In the genomic region with DNA sequence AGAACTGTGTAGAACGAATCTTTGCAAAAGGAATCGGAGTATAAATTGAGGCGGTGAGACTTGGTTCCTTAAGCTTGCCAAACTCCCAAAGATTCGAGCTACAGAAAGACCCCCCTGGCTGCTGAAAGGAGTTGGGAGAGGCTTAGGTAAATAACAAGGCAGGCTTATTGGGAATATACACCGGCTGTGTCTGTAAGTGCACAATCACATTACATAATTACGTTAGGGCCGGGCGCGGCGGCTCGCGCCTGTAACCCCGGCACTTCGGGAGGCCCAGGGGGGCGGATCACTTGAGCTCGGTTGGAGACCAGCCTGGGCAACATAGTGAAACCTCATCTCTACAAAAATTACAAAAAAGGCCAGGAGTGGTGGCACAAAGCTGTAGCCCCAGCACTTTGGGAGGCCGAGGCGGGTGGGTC, we compare ENCODE assay signal across 8 cellular contexts. TPM values are rescaled to one million over a fixed set of nuclear protein-coding genes. Genes with fewer than 3 reads are reported as not detected.
A peak's percentile ranks its signal among the peaks of the same experiment; 100 is the strongest.
DNase-seq lines count a peak whose midpoint lies in the region; ATAC-seq and TF ChIP-seq lines count a peak whose summit lies in the region.

No MANE protein-coding gene starts in this region.

- peak overlapping the region; percentile 82 for H3K4me3 ChIP-seq in endodermal cell (ENCODE audit: low read length)

- no peaks in the 10 kb centered on the region for H3K9me3 Mint-ChIP-seq in stimulated activated naive CD8-positive, alpha-beta T cell treated with anti-CD3 and anti-CD28 coated beads, Interleukin-15, Interleukin-2, amounts not matched to agents 100 ng/mL and 50 ng/mL, for 24 hours
- H3K9me3 Mint-ChIP-seq in endodermal cell (no peaks in the 10 kb centered on the region), neural crest cell (no peaks in the 10 kb centered on the region)

- H3K36me3 Mint-ChIP-seq in stimulated activated naive CD8-positive, alpha-beta T cell treated with anti-CD3 and anti-CD28 coated beads, Interleukin-15, Interleukin-2, amounts not matched to agents 100 ng/mL and 50 ng/mL, for 24 hours (ENCODE audit: low read depth): no peaks in the 10 kb centered on the region
- peaks cover 2% of the 10 kb centered on the region for H3K36me3 Mint-ChIP-seq in endodermal cell (ENCODE audit: low read depth)
- no peaks in the 10 kb centered on the region for H3K36me3 Mint-ChIP-seq in neural crest cell (ENCODE audit: low read depth)

- no peaks in the 10 kb centered on the region for H3K36me3 ChIP-seq in endodermal cell (ENCODE audit: control insufficient read depth, insufficient read depth, low read length)

- no peak overlapping the region for H3K27ac ChIP-seq in endodermal cell (ENCODE audit: low read depth, low read length)

- H3K4me3 Mint-ChIP-seq in stimulated activated naive CD8-positive, alpha-beta T cell treated with anti-CD3 and anti-CD28 coated beads, Interleukin-15, Interleukin-2, amounts not matched to agents 100 ng/mL and 50 ng/mL, for 24 hours: peak overlapping the region; percentile 82
- H3K4me3 Mint-ChIP-seq in endodermal cell: peak overlapping the region; percentile 57
- peak overlapping the region; percentile 85 for H3K4me3 Mint-ChIP-seq in neural crest cell

- no peak for ATAC-seq in stimulated activated naive CD8-positive, alpha-beta T cell treated with anti-CD3 and anti-CD28 coated beads, Interleukin-15, Interleukin-2, amounts not matched to agents 100 U/mL and 50 U/mL, for 24 hours
- ATAC-seq in GM21367 (IDR thresholded peaks at IDR 0.05; ENCODE audit: unreplicated experiment): no peak

- H3K27ac Mint-ChIP-seq in stimulated activated naive CD8-positive, alpha-beta T cell treated with anti-CD3 and anti-CD28 coated beads, Interleukin-15, Interleukin-2, amounts not matched to agents 100 ng/mL and 50 ng/mL, for 24 hours: peak overlapping the region; percentile 78
- peak overlapping the region; percentile 93 for H3K27ac Mint-ChIP-seq in endodermal cell
- H3K27ac Mint-ChIP-seq in neural crest cell (ENCODE audit: unreplicated experiment): no peak overlapping the region

- H3K9me3 ChIP-seq in endodermal cell (ENCODE audit: control insufficient read depth, low read length): no peaks in the 10 kb centered on the region

- no peak for DNase-seq in stimulated activated naive CD8-positive, alpha-beta T cell treated with anti-CD3 and anti-CD28 coated beads, Interleukin-15, Interleukin-2, amounts not matched to agents 100 U/mL and 50 U/mL, for 24 hours
- DNase-seq in RPMI7951 (ENCODE audit: low read depth): peak; percentile 43
- DNase-seq in endodermal cell: no peak
- DNase-seq in neural crest cell (ENCODE audit: low read depth, low spot score): no peak
- DNase-seq in stimulated activated naive CD4-positive, alpha-beta T cell treated with Interleukin-2 at 50 U/mL for 16 hours (lab: John Stamatoyannopoulos, UW): no peak
- DNase-seq in central memory CD4-positive, alpha-beta T cell: no peak

- no peaks in the 10 kb centered on the region for H3K27me3 Mint-ChIP-seq in stimulated activated naive CD8-positive, alpha-beta T cell treated with anti-CD3 and anti-CD28 coated beads, Interleukin-15, Interleukin-2, amounts not matched to agents 100 ng/mL and 50 ng/mL, for 24 hours
- H3K27me3 Mint-ChIP-seq in endodermal cell (ENCODE audit: insufficient read depth) (peaks cover 9% of the 10 kb centered on the region), neural crest cell (ENCODE audit: low read depth) (peaks cover 25% of the 10 kb centered on the region)

- TF ChIP-seq CTCF in endodermal cell (conservative IDR thresholded peaks at IDR 0.05) (no peak), neural crest cell (conservative IDR thresholded peaks at IDR 0.05) (no peak)

- H3K9ac ChIP-seq in endodermal cell (ENCODE audit: extremely low read depth, low read length, poor library complexity, severe bottlenecking): no peak overlapping the region

- 44 to 67% methylated on average over 5 to 18 of the region's 18 CpGs for WGBS in endodermal cell (ENCODE audit: insufficient coverage in 1 of 2, insufficient read length in 1 of 2), 2 experiments

- H3K27me3 ChIP-seq in endodermal cell (ENCODE audit: control insufficient read depth, insufficient read depth, low read length, poor library complexity, severe bottlenecking): peaks cover 7% of the 10 kb centered on the region

- H3K4me1 ChIP-seq in endodermal cell (ENCODE audit: control insufficient read depth, insufficient read depth, low read length): no peaks in the 10 kb centered on the region

- peaks cover 21% of the 10 kb centered on the region for H3K4me1 Mint-ChIP-seq in stimulated activated naive CD8-positive, alpha-beta T cell treated with anti-CD3 and anti-CD28 coated beads, Interleukin-15, Interleukin-2, amounts not matched to agents 100 ng/mL and 50 ng/mL, for 24 hours (ENCODE audit: low read depth)
- H3K4me1 Mint-ChIP-seq in endodermal cell (peaks cover 9% of the 10 kb centered on the region), neural crest cell (peaks cover 20% of the 10 kb centered on the region)

RNA-seq across cellular contexts. Expression of a gene that starts 12.2 kb away (rescaled TPM):
- 49.0 and 61.2 TPM in 2 replicates for total RNA-seq in RPMI7951 (2014; rRNA removed; shearing (Covaris generic))
- total RNA-seq in endodermal cell (10 to 100 TPM; 61.8 to 69.5 TPM), neural crest cell (51.1 and 57.5 TPM in 2 replicates)
- 44.2 TPM for polyA plus RNA-seq in endodermal cell (2013, experiment 1 of 2)
- polyA plus RNA-seq in endodermal cell (2013, experiment 2 of 2): 34.1 TPM

RNA-seq across cellular contexts. Expression of a gene that starts 16.6 kb away (rescaled TPM):
- not detected in 2 replicates for total RNA-seq in RPMI7951 (2014; rRNA removed; shearing (Covaris generic))
- total RNA-seq in endodermal cell (1 to 10 TPM; 6.9 to 8.7 TPM), neural crest cell (1.5 and 1.9 TPM in 2 replicates)
- 3.6 TPM for polyA plus RNA-seq in endodermal cell (2013, experiment 1 of 2)
- 5.1 TPM for polyA plus RNA-seq in endodermal cell (2013, experiment 2 of 2)
